17 cellular contexts compared by ENCODE assay signal in the genomic region with DNA sequence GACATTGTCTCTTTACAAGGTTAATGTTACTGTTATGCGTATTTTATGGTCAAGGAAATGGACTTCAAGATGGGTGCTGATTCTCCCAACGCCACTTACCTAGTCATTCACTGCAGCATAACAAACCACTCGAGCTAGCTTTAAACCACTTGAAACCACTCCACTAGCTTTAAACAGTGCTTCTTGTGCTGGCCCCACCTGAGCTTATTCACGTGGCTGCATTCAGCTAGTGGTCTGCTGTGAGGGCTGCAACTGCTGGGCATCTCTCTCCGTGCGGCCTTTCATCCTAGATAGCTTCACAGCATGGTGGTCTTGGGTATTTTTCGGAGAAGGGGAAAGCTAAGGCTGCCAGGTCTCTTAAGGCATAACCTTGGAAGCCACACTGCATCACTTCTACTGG. TPM values are rescaled to one million over a fixed set of nuclear protein-coding genes. Genes with fewer than 3 reads are reported as not detected.
DNase-seq lines count a peak whose midpoint lies in the region; ATAC-seq and TF ChIP-seq lines count a peak whose summit lies in the region.
"Had no signal": no experiment of that assay in that cellular context is flagged by ENCODE, and none has a peak within 500 bp of the region (broad histone marks: within the 10 kb centered on the region; RNA-seq: fewer than 3 reads in every experiment).

No MANE protein-coding gene starts in this region.

- peaks cover 12% of the 10 kb centered on the region for H3K9me3 Mint-ChIP-seq in stimulated activated naive CD8-positive, alpha-beta T cell treated with anti-CD3 and anti-CD28 coated beads, Interleukin-15, Interleukin-2, amounts not matched to agents 100 ng/mL and 50 ng/mL, for 24 hours
- peaks cover 14% of the 10 kb centered on the region for H3K9me3 Mint-ChIP-seq in activated CD4-positive, alpha-beta memory T cell treated with anti-CD3 and anti-CD28 coated beads for 36 hours

- H3K9me3 ChIP-seq in upper lobe of right lung, result peaks cover 11% of the 10 kb centered on the region
- H3K9me3 ChIP-seq: SJCRH30, testis had no signal

- H3K36me3 Mint-ChIP-seq in stimulated activated naive CD8-positive, alpha-beta T cell treated with anti-CD3 and anti-CD28 coated beads, Interleukin-15, Interleukin-2, amounts not matched to agents 100 ng/mL and 50 ng/mL, for 24 hours (ENCODE audit: low read depth), result peaks cover 22% of the 10 kb centered on the region
- H3K36me3 Mint-ChIP-seq in activated CD4-positive, alpha-beta memory T cell treated with anti-CD3 and anti-CD28 coated beads for 36 hours, result peaks cover 10% of the 10 kb centered on the region

- peak overlapping the region; percentile 80 for H3K4me3 Mint-ChIP-seq in stimulated activated naive CD8-positive, alpha-beta T cell treated with anti-CD3 and anti-CD28 coated beads, Interleukin-15, Interleukin-2, amounts not matched to agents 100 ng/mL and 50 ng/mL, for 24 hours
- H3K4me3 Mint-ChIP-seq in activated CD4-positive, alpha-beta memory T cell treated with anti-CD3 and anti-CD28 coated beads for 36 hours, result no peak overlapping the region
- H3K4me3 Mint-ChIP-seq: memory B cell had no signal

- in situ Hi-C loops in KBM-7 (cut with MboI; ENCODE audit: low pct_unique_long_range_greater_than_20kb, low sequenced_read_pairs), result no loop called here

- intact Hi-C loops in activated CD4-positive, alpha-beta memory T cell treated with anti-CD3 and anti-CD28 coated beads for 36 hours (cut with micrococcal nuclease), result loop anchor here (10.0 kb wide), 2 partner anchors 730 to 880 kb away; a partner anchor contains a TSS
- intact Hi-C loops in upper lobe of right lung (cut with DNase I), result no loop called here

- H3K4me3 ChIP-seq in upper lobe of right lung, result no peak overlapping the region
- H3K4me3 ChIP-seq: cardiac muscle cell, heart left ventricle, SJCRH30, testis had no signal

- peaks cover 8% of the 10 kb centered on the region for H3K4me1 ChIP-seq in upper lobe of right lung
- H3K4me1 ChIP-seq: SJCRH30, testis had no signal

- peaks cover 6% of the 10 kb centered on the region for H3K27me3 Mint-ChIP-seq in stimulated activated naive CD8-positive, alpha-beta T cell treated with anti-CD3 and anti-CD28 coated beads, Interleukin-15, Interleukin-2, amounts not matched to agents 100 ng/mL and 50 ng/mL, for 24 hours
- H3K27me3 Mint-ChIP-seq in activated CD4-positive, alpha-beta memory T cell treated with anti-CD3 and anti-CD28 coated beads for 36 hours, result no peaks in the 10 kb centered on the region

- POLR2A ChIA-PET in activated CD4-positive, alpha-beta memory T cell treated with anti-CD3 and anti-CD28 coated beads for 36 hours (lab: Charles Lee), result interaction anchor here (1.1 to 1.9 kb wide), 3 partner anchors 9 to 133 kb away, joined by 3 to 5 read pairs (median 3); no protein-coding TSS in a partner anchor

- CTCF ChIA-PET in activated CD4-positive, alpha-beta memory T cell treated with anti-CD3 and anti-CD28 coated beads for 36 hours (lab: Charles Lee), result interaction anchor here (1.2 to 4.2 kb wide), 5 partner anchors 42 to 133 kb away, joined by 3 to 46 read pairs (median 8); no protein-coding TSS in a partner anchor

- H3K27ac ChIP-seq in upper lobe of right lung, result no peak overlapping the region
- H3K27ac ChIP-seq: cardiac muscle cell, SJCRH30, testis had no signal

- TF ChIP-seq CTCF in upper lobe of right lung (IDR thresholded peaks at IDR 0.05), result no peak

- no peak for ATAC-seq in stimulated activated naive CD8-positive, alpha-beta T cell treated with anti-CD3 and anti-CD28 coated beads, Interleukin-15, Interleukin-2, amounts not matched to agents 100 U/mL and 50 U/mL, for 24 hours
- peak; percentile 65 for ATAC-seq in upper lobe of right lung
- ATAC-seq: heart left ventricle had no signal

- peaks cover 54% of the 10 kb centered on the region for H3K27me3 ChIP-seq in upper lobe of right lung
- H3K27me3 ChIP-seq: cardiac muscle cell, SJCRH30, testis had no signal

- DNase-seq in stimulated activated naive CD8-positive, alpha-beta T cell treated with anti-CD3 and anti-CD28 coated beads, Interleukin-15, Interleukin-2, amounts not matched to agents 100 U/mL and 50 U/mL, for 24 hours, result no peak
- DNase-seq in NCI-H2029 treated with DMSO at 0.1 percent for 48 hours (lab: John Stamatoyannopoulos, UW), result peak; percentile 98
- no peak for DNase-seq in activated CD4-positive, alpha-beta memory T cell treated with anti-CD3 and anti-CD28 coated beads for 36 hours
- no peak for DNase-seq in upper lobe of right lung
- no peak for DNase-seq in HT-29 (ENCODE audit: low spot score)
- DNase-seq in NCI-H446 treated with DMSO at 0.1 percent for 48 hours (lab: John Stamatoyannopoulos, UW), result no peak
- DNase-seq in KBM-7, result no peak
- DNase-seq: heart left ventricle, NCI-H2081, retina, testis had no signal

- H3K4me1 Mint-ChIP-seq in stimulated activated naive CD8-positive, alpha-beta T cell treated with anti-CD3 and anti-CD28 coated beads, Interleukin-15, Interleukin-2, amounts not matched to agents 100 ng/mL and 50 ng/mL, for 24 hours (ENCODE audit: low read depth), result peaks cover 80% of the 10 kb centered on the region
- H3K4me1 Mint-ChIP-seq in activated CD4-positive, alpha-beta memory T cell treated with anti-CD3 and anti-CD28 coated beads for 36 hours (ENCODE audit: low read depth), result peaks cover 79% of the 10 kb centered on the region

- no peaks in the 10 kb centered on the region for H3K36me3 ChIP-seq in upper lobe of right lung
- H3K36me3 ChIP-seq: cardiac muscle cell, heart left ventricle, SJCRH30 had no signal

- H3K27ac Mint-ChIP-seq in stimulated activated naive CD8-positive, alpha-beta T cell treated with anti-CD3 and anti-CD28 coated beads, Interleukin-15, Interleukin-2, amounts not matched to agents 100 ng/mL and 50 ng/mL, for 24 hours, result peak overlapping the region; percentile 96
- H3K27ac Mint-ChIP-seq in activated CD4-positive, alpha-beta memory T cell treated with anti-CD3 and anti-CD28 coated beads for 36 hours, result peak overlapping the region; percentile 92
- H3K27ac Mint-ChIP-seq: memory B cell had no signal

RNA-seq across cellular contexts. Expression of a gene that starts 3.5 kb away (rescaled TPM):
- 10 to 100 TPM; 11.6 to 11.8 TPM for total RNA-seq in activated CD4-positive, alpha-beta memory T cell treated with anti-CD3 and anti-CD28 coated beads for 36 hours
- total RNA-seq in upper lobe of right lung, result 8.2 TPM
- not detected in 2 replicates for total RNA-seq in HT-29 (2014; rRNA removed; shearing (Covaris generic))
- total RNA-seq: LHCN-M2, OCI-LY7, SJCRH30 had no signal
